2 cellular contexts compared by ENCODE assay signal in the genomic region with DNA sequence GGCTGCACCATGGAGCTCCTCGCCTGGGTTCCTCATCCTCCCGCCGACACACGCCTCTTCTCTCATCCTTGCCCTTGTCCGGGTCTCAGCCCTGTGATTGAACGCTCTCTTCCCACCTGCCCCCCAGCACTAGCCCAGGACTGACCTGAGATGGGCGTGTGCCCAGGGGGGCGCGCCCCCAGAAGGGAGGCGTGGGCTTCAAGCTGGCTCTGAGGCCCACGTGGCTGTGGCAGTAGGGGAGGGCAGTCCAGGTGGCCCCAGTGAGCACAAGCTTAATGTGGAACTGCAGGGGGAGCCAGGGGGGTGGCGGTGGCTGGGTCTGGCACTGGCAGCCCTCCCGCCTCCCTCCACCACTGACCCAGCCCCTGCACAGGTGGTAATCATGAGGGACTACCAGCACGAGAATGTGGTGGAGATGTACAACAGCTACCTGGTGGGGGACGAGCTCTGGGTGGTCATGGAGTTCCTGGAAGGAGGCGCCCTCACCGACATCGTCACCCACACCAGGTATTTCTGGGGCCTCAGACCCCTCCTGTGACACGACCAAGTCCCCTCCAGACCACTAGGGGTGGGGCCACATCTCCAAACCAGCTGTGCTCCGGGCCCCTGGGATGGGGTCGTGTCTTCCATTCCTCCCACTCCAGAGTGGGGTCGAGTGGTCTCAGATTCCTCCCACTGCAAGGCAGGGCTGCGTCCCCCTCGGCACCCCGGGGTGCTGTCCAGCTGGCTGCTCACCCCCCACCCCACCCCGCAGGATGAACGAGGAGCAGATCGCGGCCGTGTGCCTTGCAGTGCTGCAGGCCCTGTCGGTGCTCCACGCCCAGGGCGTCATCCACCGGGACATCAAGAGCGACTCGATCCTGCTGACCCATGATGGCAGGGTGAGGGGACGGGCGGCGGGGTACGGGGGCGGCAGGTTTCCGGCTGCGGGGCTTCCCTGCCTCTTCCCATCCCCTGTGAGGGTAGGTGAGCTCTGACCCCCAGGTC.
TF ChIP-seq lines count a peak whose summit lies in the region.

No MANE protein-coding gene starts in this region.

TF ChIP-seq in HEK293, 187 proteins besides CTCF, POLR2A, EP300 and RAD21 (continues in another document):
- peak; percentile 88 for TF ChIP-seq EGR2 (tag by site-specific recombination; IDR thresholded peaks at IDR 0.05; ENCODE audit: low read depth)
- TF ChIP-seq, protein P1, sequence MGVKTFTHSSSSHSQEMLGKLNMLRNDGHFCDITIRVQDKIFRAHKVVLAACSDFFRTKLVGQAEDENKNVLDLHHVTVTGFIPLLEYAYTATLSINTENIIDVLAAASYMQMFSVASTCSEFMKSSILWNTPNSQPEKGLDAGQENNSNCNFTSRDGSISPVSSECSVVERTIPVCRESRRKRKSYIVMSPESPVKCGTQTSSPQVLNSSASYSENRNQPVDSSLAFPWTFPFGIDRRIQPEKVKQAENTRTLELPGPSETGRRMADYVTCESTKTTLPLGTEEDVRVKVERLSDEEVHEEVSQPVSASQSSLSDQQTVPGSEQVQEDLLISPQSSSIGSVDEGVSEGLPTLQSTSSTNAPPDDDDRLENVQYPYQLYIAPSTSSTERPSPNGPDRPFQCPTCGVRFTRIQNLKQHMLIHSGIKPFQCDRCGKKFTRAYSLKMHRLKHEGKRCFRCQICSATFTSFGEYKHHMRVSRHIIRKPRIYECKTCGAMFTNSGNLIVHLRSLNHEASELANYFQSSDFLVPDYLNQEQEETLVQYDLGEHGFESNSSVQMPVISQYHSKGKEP (tag by site-specific recombination; IDR thresholded peaks at IDR 0.05), result no peak
- TF ChIP-seq ZFHX2 (tag by site-specific recombination; conservative IDR thresholded peaks at IDR 0.05), result peak; percentile 77
- TF ChIP-seq, protein P2, sequence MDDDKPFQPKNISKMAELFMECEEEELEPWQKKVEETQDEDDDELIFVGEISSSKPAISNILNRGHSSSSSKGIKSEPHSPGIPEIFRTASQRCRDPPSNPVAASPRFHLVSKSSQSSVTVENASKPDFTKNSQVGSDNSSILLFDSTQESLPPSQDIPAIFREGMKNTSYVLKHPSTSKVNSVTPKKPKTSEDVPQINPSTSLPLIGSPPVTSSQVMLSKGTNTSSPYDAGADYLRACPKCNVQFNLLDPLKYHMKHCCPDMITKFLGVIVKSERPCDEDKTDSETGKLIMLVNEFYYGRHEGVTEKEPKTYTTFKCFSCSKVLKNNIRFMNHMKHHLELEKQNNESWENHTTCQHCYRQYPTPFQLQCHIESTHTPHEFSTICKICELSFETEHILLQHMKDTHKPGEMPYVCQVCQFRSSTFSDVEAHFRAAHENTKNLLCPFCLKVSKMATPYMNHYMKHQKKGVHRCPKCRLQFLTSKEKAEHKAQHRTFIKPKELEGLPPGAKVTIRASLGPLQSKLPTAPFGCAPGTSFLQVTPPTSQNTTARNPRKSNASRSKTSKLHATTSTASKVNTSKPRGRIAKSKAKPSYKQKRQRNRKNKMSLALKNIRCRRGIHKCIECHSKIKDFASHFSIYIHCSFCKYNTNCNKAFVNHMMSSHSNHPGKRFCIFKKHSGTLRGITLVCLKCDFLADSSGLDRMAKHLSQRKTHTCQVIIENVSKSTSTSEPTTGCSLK (tag by site-specific recombination; IDR thresholded peaks at IDR 0.05), result no peak
- no peak for TF ChIP-seq ZNF391 (tag by site-specific recombination; IDR thresholded peaks at IDR 0.05; ENCODE audit: borderline replicate concordance, low read depth)
- peak; percentile 93 for TF ChIP-seq KLF9 (tag by site-specific recombination; IDR thresholded peaks at IDR 0.05; ENCODE audit: low read depth)
- 0 out of 2 replicates have a peak, but pooled peaks have one; percentile 21 for TF ChIP-seq ZNF571 (tag by site-specific recombination; IDR thresholded peaks at IDR 0.05)
- TF ChIP-seq KLF1 (tag by site-specific recombination; IDR thresholded peaks at IDR 0.05), result peak; percentile 69
- TF ChIP-seq ZNF621 (tag by site-specific recombination; IDR thresholded peaks at IDR 0.05), result no peak
- peak; percentile 82 for TF ChIP-seq ZIC2 (tag by site-specific recombination; IDR thresholded peaks at IDR 0.05)
- TF ChIP-seq, protein P3, sequence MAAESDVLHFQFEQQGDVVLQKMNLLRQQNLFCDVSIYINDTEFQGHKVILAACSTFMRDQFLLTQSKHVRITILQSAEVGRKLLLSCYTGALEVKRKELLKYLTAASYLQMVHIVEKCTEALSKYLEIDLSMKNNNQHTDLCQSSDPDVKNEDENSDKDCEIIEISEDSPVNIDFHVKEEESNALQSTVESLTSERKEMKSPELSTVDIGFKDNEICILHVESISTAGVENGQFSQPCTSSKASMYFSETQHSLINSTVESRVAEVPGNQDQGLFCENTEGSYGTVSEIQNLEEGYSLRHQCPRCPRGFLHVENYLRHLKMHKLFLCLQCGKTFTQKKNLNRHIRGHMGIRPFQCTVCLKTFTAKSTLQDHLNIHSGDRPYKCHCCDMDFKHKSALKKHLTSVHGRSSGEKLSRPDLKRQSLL (tag by site-specific recombination; IDR thresholded peaks at IDR 0.05), result no peak
- TF ChIP-seq, protein P4, sequence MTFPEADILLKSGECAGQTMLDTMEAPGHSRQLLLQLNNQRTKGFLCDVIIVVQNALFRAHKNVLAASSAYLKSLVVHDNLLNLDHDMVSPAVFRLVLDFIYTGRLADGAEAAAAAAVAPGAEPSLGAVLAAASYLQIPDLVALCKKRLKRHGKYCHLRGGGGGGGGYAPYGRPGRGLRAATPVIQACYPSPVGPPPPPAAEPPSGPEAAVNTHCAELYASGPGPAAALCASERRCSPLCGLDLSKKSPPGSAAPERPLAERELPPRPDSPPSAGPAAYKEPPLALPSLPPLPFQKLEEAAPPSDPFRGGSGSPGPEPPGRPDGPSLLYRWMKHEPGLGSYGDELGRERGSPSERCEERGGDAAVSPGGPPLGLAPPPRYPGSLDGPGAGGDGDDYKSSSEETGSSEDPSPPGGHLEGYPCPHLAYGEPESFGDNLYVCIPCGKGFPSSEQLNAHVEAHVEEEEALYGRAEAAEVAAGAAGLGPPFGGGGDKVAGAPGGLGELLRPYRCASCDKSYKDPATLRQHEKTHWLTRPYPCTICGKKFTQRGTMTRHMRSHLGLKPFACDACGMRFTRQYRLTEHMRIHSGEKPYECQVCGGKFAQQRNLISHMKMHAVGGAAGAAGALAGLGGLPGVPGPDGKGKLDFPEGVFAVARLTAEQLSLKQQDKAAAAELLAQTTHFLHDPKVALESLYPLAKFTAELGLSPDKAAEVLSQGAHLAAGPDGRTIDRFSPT (tag by site-specific recombination; IDR thresholded peaks at IDR 0.05), result 0 out of 2 replicates have a peak, but pooled peaks have one; percentile 50
- TF ChIP-seq ZFP37 (tag by site-specific recombination; IDR thresholded peaks at IDR 0.05), result no peak
- TF ChIP-seq, protein P5, sequence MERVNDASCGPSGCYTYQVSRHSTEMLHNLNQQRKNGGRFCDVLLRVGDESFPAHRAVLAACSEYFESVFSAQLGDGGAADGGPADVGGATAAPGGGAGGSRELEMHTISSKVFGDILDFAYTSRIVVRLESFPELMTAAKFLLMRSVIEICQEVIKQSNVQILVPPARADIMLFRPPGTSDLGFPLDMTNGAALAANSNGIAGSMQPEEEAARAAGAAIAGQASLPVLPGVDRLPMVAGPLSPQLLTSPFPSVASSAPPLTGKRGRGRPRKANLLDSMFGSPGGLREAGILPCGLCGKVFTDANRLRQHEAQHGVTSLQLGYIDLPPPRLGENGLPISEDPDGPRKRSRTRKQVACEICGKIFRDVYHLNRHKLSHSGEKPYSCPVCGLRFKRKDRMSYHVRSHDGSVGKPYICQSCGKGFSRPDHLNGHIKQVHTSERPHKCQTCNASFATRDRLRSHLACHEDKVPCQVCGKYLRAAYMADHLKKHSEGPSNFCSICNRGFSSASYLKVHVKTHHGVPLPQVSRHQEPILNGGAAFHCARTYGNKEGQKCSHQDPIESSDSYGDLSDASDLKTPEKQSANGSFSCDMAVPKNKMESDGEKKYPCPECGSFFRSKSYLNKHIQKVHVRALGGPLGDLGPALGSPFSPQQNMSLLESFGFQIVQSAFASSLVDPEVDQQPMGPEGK (tag by site-specific recombination; IDR thresholded peaks at IDR 0.05), result peak; percentile 46
- TF ChIP-seq ZNF157 (tag by site-specific recombination; IDR thresholded peaks at IDR 0.05), result no peak
- no peak for TF ChIP-seq ZNF623 (tag by site-specific recombination; IDR thresholded peaks at IDR 0.05)
- TF ChIP-seq ZNF16 (tag by site-specific recombination; IDR thresholded peaks at IDR 0.05; ENCODE audit: low read depth), result no peak

TF ChIP-seq in H1, 55 proteins besides CTCF, POLR2A, EP300 and RAD21:
- TF ChIP-seq NRF1 (IDR thresholded peaks at IDR 0.05; ENCODE audit: low read depth, low read length), result no peak
- no peak for TF ChIP-seq JUND (IDR thresholded peaks at IDR 0.05; ENCODE audit: low read length)
- TF ChIP-seq TAF7 (optimal IDR thresholded peaks at IDR 0.05; ENCODE audit: borderline replicate concordance, low read depth, low read length), result no peak
- TF ChIP-seq JUN (IDR thresholded peaks at IDR 0.05; ENCODE audit: low read depth, low read length), result no peak
- TF ChIP-seq KDM1A (IDR thresholded peaks at IDR 0.05; ENCODE audit: borderline replicate concordance, low read length), result no peak
- no peak for TF ChIP-seq SAP30 (IDR thresholded peaks at IDR 0.05; ENCODE audit: insufficient read depth, insufficient replicate concordance, low read length)
- TF ChIP-seq POLR2AphosphoS5 (IDR thresholded peaks at IDR 0.05; ENCODE audit: low read depth, low read length), result no peak
- no peak for TF ChIP-seq RBBP5 (IDR thresholded peaks at IDR 0.05; ENCODE audit: borderline replicate concordance, low read depth, low read length)
